In the genomic region with DNA sequence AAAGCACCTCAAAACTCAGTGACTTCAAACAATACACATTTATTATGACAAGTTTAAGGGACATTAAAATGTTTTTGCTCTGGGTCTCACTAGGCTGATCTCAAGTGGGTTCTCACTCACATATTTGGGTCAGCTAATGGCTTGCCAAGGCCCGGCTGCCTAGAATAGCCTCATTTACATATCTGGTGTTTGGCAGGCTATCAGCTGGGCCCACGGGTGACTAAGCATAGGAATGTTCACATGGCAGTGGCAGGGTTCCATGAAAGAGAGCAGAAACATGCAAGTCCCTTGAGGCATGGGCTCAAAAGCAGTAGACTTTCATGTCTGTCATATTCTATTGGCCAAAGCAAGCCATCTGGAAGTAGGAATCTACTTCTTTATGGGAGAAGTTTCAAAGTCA, we compare ENCODE assay signal across 13 cellular contexts.
DNase-seq lines count a peak whose midpoint lies in the region; ATAC-seq, FAIRE-seq and TF ChIP-seq lines count a peak whose summit lies in the region.
"Had no signal": no experiment of that assay in that cellular context is flagged by ENCODE, and none has a peak within 500 bp of the region (broad histone marks: within the 10 kb centered on the region; RNA-seq: fewer than 3 reads in every experiment).

No MANE protein-coding gene starts in this region.

- H3K4me3 ChIP-seq in choroid plexus epithelial cell (ENCODE audit: low read depth, low read length) (no peak overlapping the region), kidney (ENCODE audit: low read length in 2 of 2) (no peak overlapping the region)
- H3K4me3 ChIP-seq: pancreas, SJCRH30 had no signal

- peak; percentile 70 for FAIRE-seq in kidney (lab: Jason Lieb, UNC)

- H3K4me3 Mint-ChIP-seq in CD14-positive monocyte, result no peak overlapping the region

- intact Hi-C loops in kidney (cut with DNase I), result no loop called here
- intact Hi-C loops in CD14-positive monocyte (cut with micrococcal nuclease), result no loop called here

- H3K9ac ChIP-seq in kidney (ENCODE audit: low read length in 2 of 2), result no peak overlapping the region

- TF ChIP-seq CTCF in choroid plexus epithelial cell (conservative IDR thresholded peaks at IDR 0.05; ENCODE audit: low read depth, low read length) (no peak), kidney (IDR thresholded peaks at IDR 0.05; ENCODE audit: borderline replicate concordance, extremely low read depth, insufficient read depth) (no peak), CD14-positive monocyte (IDR thresholded peaks at IDR 0.05) (no peak)

- no peaks in the 10 kb centered on the region for H3K9me3 ChIP-seq in kidney (ENCODE audit: control insufficient read depth in 1 of 2, low read length in 2 of 2)
- H3K9me3 ChIP-seq: pancreas, SJCRH30 had no signal

- no peak overlapping the region for H3K27ac Mint-ChIP-seq in CD14-positive monocyte

- ATAC-seq in HG03520 (IDR thresholded peaks at IDR 0.05; ENCODE audit: unreplicated experiment), result no peak

- peaks cover 2 to 3% of the 10 kb centered on the region in 2 donors for H3K4me1 ChIP-seq in kidney (ENCODE audit: control insufficient read depth in 1 of 2, insufficient read depth in 1 of 2, low read depth in 1 of 2, low read length in 2 of 2)
- H3K4me1 ChIP-seq: pancreas, SJCRH30 had no signal

- H3K9me3 Mint-ChIP-seq in CD14-positive monocyte, result peaks cover 2 to 8% (median 3%) of the 10 kb centered on the region in 7 donors

- peak overlapping the region in 1 of 2 donors; percentile 59 for H3K27ac ChIP-seq in kidney (ENCODE audit: low read depth in 2 of 2, low read length in 2 of 2)
- H3K27ac ChIP-seq: pancreas, SJCRH30 had no signal

- no peaks in the 10 kb centered on the region for H3K36me3 Mint-ChIP-seq in CD14-positive monocyte

- no peaks in the 10 kb centered on the region for H3K36me3 ChIP-seq in kidney (ENCODE audit: control insufficient read depth in 1 of 2, insufficient read depth in 2 of 2, low read length in 2 of 2)
- H3K36me3 ChIP-seq: pancreas, SJCRH30 had no signal

- peak; percentile 20 for DNase-seq in NCI-H2171 treated with DMSO at 0.1 percent for 48 hours (lab: John Stamatoyannopoulos, UW)
- no peak for DNase-seq in NCI-H2171 (lab: John Stamatoyannopoulos, UW)
- peak; percentile 79 for DNase-seq in choroid plexus epithelial cell (ENCODE audit: low read depth)
- peak; percentile 71 for DNase-seq in kidney
- DNase-seq in epidermal melanocyte (ENCODE audit: insufficient read length, low spot score), result no peak
- no peak for DNase-seq in NCI-H82 (lab: John Stamatoyannopoulos, UW)
- no peak for DNase-seq in CD14-positive monocyte (ENCODE audit: low spot score)
- DNase-seq: 8988T; central memory CD4-positive, alpha-beta T cell; NCI-H1417; SJCRH30 had no signal

- H3K4me1 Mint-ChIP-seq in CD14-positive monocyte, result no peaks in the 10 kb centered on the region

- H3K27me3 Mint-ChIP-seq in CD14-positive monocyte (ENCODE audit: low read depth in 3 of 3), result no peaks in the 10 kb centered on the region

Comparison
In these comparisons a context has a peak if more than half of its experiments do, and no peak if none do; other contexts are left out.
1. DNase-seq: peak in NCI-H2171 treated with DMSO at 0.1 percent for 48 hours (single experiment), choroid plexus epithelial cell (single experiment) and kidney (single experiment); none in NCI-H2171 (single experiment), epidermal melanocyte (single experiment), NCI-H82 (single experiment) and CD14-positive monocyte (single experiment).